ENCODE assay signal across 24 cellular contexts in genomic region chr7:112386619-112387018, GRCh38.
"Had no signal": no experiment of that assay in that cellular context is flagged by ENCODE, and none has a peak within 500 bp of the region (broad histone marks: within the 10 kb centered on the region; RNA-seq: fewer than 3 reads in every experiment).

No MANE protein-coding gene starts in this region.

- ATAC-seq: esophagus mucosa; gastrocnemius medialis; heart left ventricle; left lobe of liver; naive thymus-derived CD8-positive, alpha-beta T cell; pancreas; sciatic nerve; stimulated activated naive CD8-positive, alpha-beta T cell treated with anti-CD3 and anti-CD28 coated beads, Interleukin-15, amount 100 ng/mL, for 72 hours had no signal

- H3K4me1 ChIP-seq: heart left ventricle, pancreas, vagina had no signal

- DNase-seq: cerebellar nuclear complex; cortex of kidney; foreskin fibroblast; gastrocnemius medialis; heart left ventricle; kidney; naive thymus-derived CD8-positive, alpha-beta T cell; pancreas; stimulated activated CD4-positive, alpha-beta T cell treated with anti-CD3 and anti-CD28 coated beads, Interleukin-12 subunit alpha, Interleukin-12 subunit beta, amount 100 ng/mL, for 4 hours; stimulated activated CD4-positive, alpha-beta T cell treated with anti-CD3 and anti-CD28 coated beads, Interleukin-1b, Interleukin-23, amount 100 ng/mL, for 48 hours; stimulated activated CD4-positive, alpha-beta T cell treated with anti-CD3 and anti-CD28 coated beads, Interleukin-4, amount 100 ng/mL, for 1 hour; stimulated activated CD8-positive, alpha-beta memory T cell treated with anti-CD3 and anti-CD28 coated beads, Interleukin-4, amount 100 ng/mL, for 48 hours; stimulated activated naive CD4-positive, alpha-beta T cell; stimulated activated naive CD8-positive, alpha-beta T cell treated with anti-CD3 and anti-CD28 coated beads, Interleukin-15, amount 100 ng/mL, for 72 hours; trophoblast cell had no signal

- H3K9me3 ChIP-seq: gastrocnemius medialis, heart left ventricle, neutrophil, pancreas, thyroid gland, vagina had no signal

- H3K9me3 Mint-ChIP-seq: neural crest cell; stimulated activated naive CD8-positive, alpha-beta T cell treated with anti-CD3 and anti-CD28 coated beads, Interleukin-15, amount 100 ng/mL, for 72 hours had no signal

- H3K36me3 Mint-ChIP-seq: naive thymus-derived CD8-positive, alpha-beta T cell had no signal

- H3K27ac ChIP-seq: gastrocnemius medialis, heart left ventricle, hepatocyte, neutrophil, pancreas, vagina had no signal

- H2AFZ ChIP-seq: hepatocyte had no signal

- H3K36me3 ChIP-seq: gastrocnemius medialis, heart left ventricle, neutrophil, pancreas, thyroid gland, vagina had no signal

- H3K27ac Mint-ChIP-seq: stimulated activated naive CD8-positive, alpha-beta T cell treated with anti-CD3 and anti-CD28 coated beads, Interleukin-15, amount 100 ng/mL, for 72 hours had no signal

- H3K27me3 ChIP-seq: gastrocnemius medialis, heart left ventricle, hepatocyte, pancreas, thyroid gland, vagina had no signal

- H3K4me3 ChIP-seq: gastrocnemius medialis, heart left ventricle, hepatocyte, pancreas, smooth muscle cell, thyroid gland, vagina had no signal

- H3K79me2 ChIP-seq: hepatocyte had no signal

- H3K4me2 ChIP-seq: hepatocyte, smooth muscle cell had no signal

- H3K4me3 Mint-ChIP-seq: naive thymus-derived CD8-positive, alpha-beta T cell; neural crest cell; stimulated activated naive CD8-positive, alpha-beta T cell treated with anti-CD3 and anti-CD28 coated beads, Interleukin-15, amount 100 ng/mL, for 72 hours had no signal

- H3K4me1 Mint-ChIP-seq: neural crest cell had no signal
